Comparison of ENCODE assay signal across 8 cellular contexts in the genomic region with DNA sequence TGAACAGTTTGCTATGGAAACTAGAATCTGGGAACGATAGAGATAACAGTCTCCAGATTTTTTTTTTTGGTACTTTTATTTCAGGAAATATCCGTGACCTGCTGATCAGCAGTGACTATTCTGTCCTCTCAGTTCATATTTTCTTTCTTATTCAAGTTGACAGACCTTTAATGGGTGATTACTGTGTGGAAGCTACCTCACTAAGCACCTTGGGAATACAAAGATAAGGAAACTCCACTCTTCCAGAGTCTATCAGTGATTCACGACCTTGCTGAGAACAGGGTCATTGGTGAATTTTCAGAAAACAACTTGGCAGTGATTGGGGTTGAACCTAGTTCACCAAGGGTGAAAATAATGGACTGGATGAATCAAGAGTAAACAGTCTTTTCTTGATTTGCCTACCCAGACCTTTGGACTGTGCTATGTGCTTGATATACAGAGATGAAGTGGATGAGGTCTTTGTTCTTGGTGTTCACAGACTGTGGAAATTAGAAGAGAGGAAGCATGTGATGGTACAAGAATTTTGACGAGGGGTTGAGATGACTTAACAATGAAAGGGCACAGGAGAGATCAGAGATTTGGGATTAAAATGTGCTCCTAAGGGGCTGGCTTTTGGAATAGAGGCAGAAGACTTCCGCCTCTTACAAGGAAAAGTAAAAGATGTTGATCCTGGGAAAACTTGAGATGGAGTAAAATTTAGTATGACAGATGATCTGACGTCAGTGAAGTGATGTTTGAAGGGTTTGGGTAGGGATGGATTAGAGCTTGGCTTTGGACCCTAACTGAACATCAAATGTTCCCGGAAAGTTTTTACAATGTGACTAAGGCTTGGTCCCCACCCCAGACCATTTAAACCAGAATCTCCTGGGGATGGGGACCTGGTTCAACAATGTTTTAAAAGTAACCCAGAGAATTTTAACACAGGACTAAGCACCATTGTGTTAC. TPM values are rescaled to one million over a fixed set of nuclear protein-coding genes. Genes with fewer than 3 reads are reported as not detected.
A peak's percentile ranks its signal among the peaks of the same experiment; 100 is the strongest.
DNase-seq lines count a peak whose midpoint lies in the region; ATAC-seq, FAIRE-seq and TF ChIP-seq lines count a peak whose summit lies in the region.

No MANE protein-coding gene starts in this region.

- no peaks in the 10 kb centered on the region for H3K9me1 ChIP-seq in endothelial cell of umbilical vein (replicated peaks; ENCODE audit: control insufficient read depth, extremely low read depth, insufficient read depth, low read length)

- peaks cover 30% of the 10 kb centered on the region for H3K4me1 Mint-ChIP-seq in Caco-2 (ENCODE audit: low read depth, unreplicated experiment)
- peaks cover 20% of the 10 kb centered on the region for H3K4me1 Mint-ChIP-seq in neural progenitor cell

- DNase-seq in Caco-2 (no peak), NCI-H526 treated with DMSO at 0.1 percent for 48 hours (lab: John Stamatoyannopoulos, UW) (peak; percentile 51), endothelial cell of umbilical vein (ENCODE audit: low read depth, low spot score) (peak; percentile 6), neural progenitor cell (ENCODE audit: low spot score) (no peak), T1000 (lab: John Stamatoyannopoulos, UW) (no peak)
- no peak for DNase-seq in stimulated activated CD4-positive, alpha-beta T cell treated with anti-CD3 and anti-CD28 coated beads, Interleukin-4, amount 100 ng/mL, for 1 hour

- H3K9me3 Mint-ChIP-seq in Caco-2 (ENCODE audit: unreplicated experiment) (no peaks in the 10 kb centered on the region), neural progenitor cell (no peaks in the 10 kb centered on the region)

- intact Hi-C loops in Caco-2 (cut with micrococcal nuclease; ENCODE audit: unreplicated experiment), result loop anchor here (5.0 kb wide), 1 partner anchor 172 kb away; the partner anchor contains the start of genes MGME1 and SNX5
- intact Hi-C loops in endothelial cell of umbilical vein (cut with micrococcal nuclease), result loop anchor here (5.0 to 10.0 kb wide), 4 partner anchors 83 to 448 kb away; partner anchors contain the start of genes DTD1, DZANK1, MGME1 and POLR3F

- dilution Hi-C loops in endothelial cell of umbilical vein (cut with MboI; ENCODE audit: extremely low pct_ligation_motif_present, low sequenced_read_pairs), result no loop called here

- H3K4me3 ChIP-seq in Caco-2 (ENCODE audit: low read depth, low read length) (peak overlapping the region; percentile 80), endothelial cell of umbilical vein (replicated peaks in 1 of 3; ENCODE audit: insufficient read depth in 1 of 3, low read depth in 1 of 3, low read length in 3 of 3) (peak overlapping the region; percentile 73 to 86 (median 81)), neural progenitor cell (peak overlapping the region; percentile 85)

- no peak for TF ChIP-seq CTCF in Caco-2 (IDR thresholded peaks at IDR 0.05; ENCODE audit: insufficient read depth in 1 of 2, low read depth in 1 of 2, low read length in 1 of 2, severe bottlenecking in 1 of 2, unreplicated experiment in 1 of 2)
- no peak for TF ChIP-seq CTCF in endothelial cell of umbilical vein (IDR thresholded peaks at IDR 0.05; ENCODE audit: extremely low read depth in 1 of 2, insufficient read depth in 1 of 2, low read depth in 1 of 2, low read length in 2 of 2)
- TF ChIP-seq CTCF in neural progenitor cell (IDR thresholded peaks at IDR 0.05), result no peak

- no peak for FAIRE-seq in endothelial cell of umbilical vein (lab: Jason Lieb, UNC)

- no peaks in the 10 kb centered on the region for H3F3A ChIP-seq in neural progenitor cell (ENCODE audit: low read depth)

- H3K4me2 ChIP-seq in endothelial cell of umbilical vein (ENCODE audit: insufficient read depth, low read length) (peak overlapping the region; percentile 95), neural progenitor cell (peak overlapping the region; percentile 97)

- H4K20me1 ChIP-seq in endothelial cell of umbilical vein (replicated peaks; ENCODE audit: control insufficient read depth, extremely low read depth, insufficient read depth, low read length) (no peaks in the 10 kb centered on the region), neural progenitor cell (ENCODE audit: low read depth) (peaks cover 17% of the 10 kb centered on the region)

- H3K27me3 ChIP-seq in Caco-2 (replicated peaks; ENCODE audit: control insufficient read depth, insufficient read depth, low read length), result no peaks in the 10 kb centered on the region
- H3K27me3 ChIP-seq in endothelial cell of umbilical vein (ENCODE audit: control insufficient read depth in 2 of 2, insufficient read depth in 2 of 2, low read length in 2 of 2), result peaks cover 0 to 3% of the 10 kb centered on the region in 2 experiments
- H3K27me3 ChIP-seq in neural progenitor cell, result peaks cover 9% of the 10 kb centered on the region

- peaks cover 34% of the 10 kb centered on the region for H3K4me1 ChIP-seq in Caco-2
- peaks cover 11% of the 10 kb centered on the region for H3K4me1 ChIP-seq in endothelial cell of umbilical vein (ENCODE audit: control insufficient read depth, extremely low read depth, insufficient read depth, low read length)
- peaks cover 17% of the 10 kb centered on the region for H3K4me1 ChIP-seq in neural progenitor cell

- TSS peak; percentile 56 for BruUV-seq in Caco-2 (replicated peaks; lab: Mats Ljungman, UMichigan)
- TSS peak; percentile 41 for BruUV-seq in endothelial cell of umbilical vein (replicated peaks; lab: Mats Ljungman, UMichigan)

- H3K4me3 Mint-ChIP-seq in Caco-2 (ENCODE audit: unreplicated experiment) (peak overlapping the region; percentile 74), neural progenitor cell (peak overlapping the region; percentile 96)

- peaks cover 2% of the 10 kb centered on the region for H3K36me3 ChIP-seq in Caco-2 (ENCODE audit: control insufficient read depth, insufficient read depth, low read length)
- peaks cover 3 to 6% of the 10 kb centered on the region in 2 experiments for H3K36me3 ChIP-seq in endothelial cell of umbilical vein (ENCODE audit: control insufficient read depth in 2 of 2, extremely low read depth in 1 of 2, insufficient read depth in 2 of 2, low read length in 2 of 2)
- H3K36me3 ChIP-seq in neural progenitor cell, result peaks cover 4% of the 10 kb centered on the region

- H3K9ac ChIP-seq in endothelial cell of umbilical vein (replicated peaks; ENCODE audit: extremely low read depth, insufficient read depth, low read length) (peak overlapping the region; percentile 74), neural progenitor cell (peak overlapping the region; percentile 80)

- H3K27ac Mint-ChIP-seq in Caco-2 (ENCODE audit: unreplicated experiment) (peak overlapping the region; percentile 76), neural progenitor cell (peak overlapping the region; percentile 85)

- H3K79me2 ChIP-seq in endothelial cell of umbilical vein (ENCODE audit: control insufficient read depth, insufficient read depth, low read length), result peaks cover 21% of the 10 kb centered on the region
- H3K79me2 ChIP-seq in neural progenitor cell (ENCODE audit: low read depth), result peaks cover 54% of the 10 kb centered on the region

- no peak overlapping the region for H3K27ac ChIP-seq in endothelial cell of umbilical vein (ENCODE audit: insufficient read depth, low read depth, low read length)
- no peak overlapping the region for H3K27ac ChIP-seq in neural progenitor cell

- H3K9me3 ChIP-seq in Caco-2 (no peaks in the 10 kb centered on the region), endothelial cell of umbilical vein (replicated peaks; ENCODE audit: control insufficient read depth, insufficient read depth, low read length) (no peaks in the 10 kb centered on the region), neural progenitor cell (ENCODE audit: low read depth) (no peaks in the 10 kb centered on the region)

- no peaks in the 10 kb centered on the region for H3K27me3 Mint-ChIP-seq in Caco-2 (ENCODE audit: insufficient read depth, unreplicated experiment)
- peaks cover 3% of the 10 kb centered on the region for H3K27me3 Mint-ChIP-seq in neural progenitor cell (ENCODE audit: insufficient read depth, low read depth)

- POLR2A ChIA-PET in Caco-2 (lab: Charles Lee), result interaction anchor here (0.6 kb wide), 1 partner anchor 20 kb away, joined by 4 read pairs; no protein-coding TSS in a partner anchor
- POLR2A ChIA-PET in endothelial cell of umbilical vein (lab: Charles Lee), result interaction anchor here (0.6 to 0.8 kb wide), 2 partner anchors 86 to 486 kb away, joined by 3 to 5 read pairs; no protein-coding TSS in a partner anchor

- ATAC-seq in GM21717 (IDR thresholded peaks at IDR 0.05; ENCODE audit: unreplicated experiment), result no peak
- no peak for ATAC-seq in HG02642 (IDR thresholded peaks at IDR 0.05; ENCODE audit: poor library complexity, unreplicated experiment)

- no peak for TF ChIP-seq POLR2A in endothelial cell of umbilical vein (IDR thresholded peaks at IDR 0.05; ENCODE audit: low read depth, low read length)

- CTCF ChIA-PET in Caco-2 (lab: Charles Lee), result interaction anchor here (0.6 to 0.8 kb wide), 2 partner anchors 26 to 81 kb away, joined by 3 to 4 read pairs; partner anchors contain the start of gene OVOL2
- CTCF ChIA-PET in endothelial cell of umbilical vein (lab: Charles Lee), result interaction anchor here (0.8 to 1.2 kb wide), 3 partner anchors 8 to 1490 kb away, joined by 3 read pairs; no protein-coding TSS in a partner anchor

- H3K36me3 Mint-ChIP-seq in Caco-2 (ENCODE audit: insufficient read depth, unreplicated experiment), result peaks cover 38% of the 10 kb centered on the region
- peaks cover 8% of the 10 kb centered on the region for H3K36me3 Mint-ChIP-seq in neural progenitor cell

- H2AFZ ChIP-seq in endothelial cell of umbilical vein (ENCODE audit: low read depth, low read length) (peak overlapping the region; percentile 96), neural progenitor cell (replicated peaks) (no peak overlapping the region)

RNA-seq across cellular contexts. Expression of gene KAT14, which starts 1.2 kb away (rescaled TPM):
- total RNA-seq in Caco-2 (2022) (77.1 and 83.2 TPM in 2 replicates), endothelial cell of umbilical vein (9.5 and 11.7 TPM in 2 replicates), neural progenitor cell (ENCODE audit: low replicate concordance) (28.5 and 29.9 TPM in 2 replicates)
- polyA plus RNA-seq in endothelial cell of umbilical vein, result 5.3 and 6.7 TPM in 2 replicates
- polyA plus RNA-seq in endothelial cell of umbilical vein (2011; cell fraction: cytosol; rRNA removed), result 7.6 and 8.3 TPM in 2 replicates
- polyA plus RNA-seq in endothelial cell of umbilical vein (2011; cell fraction: nucleus; rRNA removed), result 6.9 and 8.5 TPM in 2 replicates
- 6.2 and 6.7 TPM in 2 replicates for polyA plus RNA-seq in endothelial cell of umbilical vein (2012)
- polyA minus RNA-seq in endothelial cell of umbilical vein, result 11.7 and 12.4 TPM in 2 replicates
- polyA minus RNA-seq in endothelial cell of umbilical vein (2011; cell fraction: cytosol; rRNA and poly(A)+ RNA removed), result 7.1 TPM
- 4.4 and 6.4 TPM in 2 replicates for polyA minus RNA-seq in endothelial cell of umbilical vein (2011; cell fraction: nucleus; rRNA and poly(A)+ RNA removed)

RNA-seq across cellular contexts. Expression of gene PET117, which starts 1.2 kb away (rescaled TPM):
- total RNA-seq in Caco-2 (2022) (30.2 and 30.9 TPM in 2 replicates), endothelial cell of umbilical vein (11.4 and 12.9 TPM in 2 replicates), neural progenitor cell (ENCODE audit: low replicate concordance) (24.9 and 58.3 TPM in 2 replicates)
- polyA plus RNA-seq in endothelial cell of umbilical vein, result 4.1 and 4.6 TPM in 2 replicates
- 7.7 and 10.4 TPM in 2 replicates for polyA plus RNA-seq in endothelial cell of umbilical vein (2011; cell fraction: cytosol; rRNA removed)
- 3.2 and 6.4 TPM in 2 replicates for polyA plus RNA-seq in endothelial cell of umbilical vein (2011; cell fraction: nucleus; rRNA removed)
- polyA plus RNA-seq in endothelial cell of umbilical vein (2012), result 10.8 and 13.1 TPM in 2 replicates
- 4.6 and 6.5 TPM in 2 replicates for polyA minus RNA-seq in endothelial cell of umbilical vein
- polyA minus RNA-seq in endothelial cell of umbilical vein (2011; cell fraction: cytosol; rRNA and poly(A)+ RNA removed), result 3.3 TPM
- 1.8 and 2.0 TPM in 2 replicates for polyA minus RNA-seq in endothelial cell of umbilical vein (2011; cell fraction: nucleus; rRNA and poly(A)+ RNA removed)

Comparison
In these comparisons a context has a peak if more than half of its experiments do, and no peak if none do; other contexts are left out.
1. DNase-seq: peak in NCI-H526 treated with DMSO at 0.1 percent for 48 hours (single experiment) and endothelial cell of umbilical vein (single experiment); none in Caco-2 (0 of 2), neural progenitor cell (single experiment), T1000 (single experiment) and stimulated activated CD4-positive, alpha-beta T cell treated with anti-CD3 and anti-CD28 coated beads, Interleukin-4, amount 100 ng/mL, for 1 hour (single experiment).
2. Peak in every context shown above with its lines, with median percentiles within 50 percentile points of each other: H3K4me3 ChIP-seq.